ENCODE assay signal across 1 cellular context in the genomic region with DNA sequence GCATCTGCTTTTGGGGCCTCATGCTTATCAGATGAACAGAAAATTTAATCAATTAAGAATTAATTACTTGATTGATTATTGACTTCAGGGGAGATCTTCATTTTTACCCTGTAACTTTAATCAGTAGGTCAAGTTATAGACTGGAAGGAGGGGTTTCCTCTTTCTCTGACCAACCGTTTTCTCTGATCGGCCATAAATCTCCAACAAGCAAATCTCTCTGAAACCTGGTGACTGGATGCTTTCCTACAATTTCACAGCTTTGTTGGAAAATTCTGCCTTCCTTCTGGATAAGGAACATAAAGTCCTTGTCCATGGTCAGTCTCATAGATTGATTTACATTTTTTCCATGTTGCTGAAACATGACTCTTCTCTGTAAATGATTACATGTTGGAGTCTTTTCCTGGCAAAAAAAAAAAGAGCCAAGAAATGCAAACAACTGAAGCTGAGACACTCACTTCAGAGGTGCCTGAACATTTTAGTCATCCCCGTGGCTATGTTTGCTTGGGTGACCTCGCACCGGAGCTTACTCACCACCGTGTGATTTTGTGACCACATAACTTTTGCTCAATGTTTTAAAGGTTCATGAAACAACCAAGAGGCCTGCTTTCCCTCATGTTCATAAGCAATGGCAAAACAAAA.
TF ChIP-seq lines count a peak whose summit lies in the region.

No MANE protein-coding gene starts in this region.

TF ChIP-seq in HepG2, 621 proteins besides CTCF, POLR2A, EP300 and RAD21 (continued from another document and continues in another):
- TF ChIP-seq PRMT3 (CRISPR knock-in tag; IDR thresholded peaks at IDR 0.05; ENCODE audit: borderline replicate concordance, low read depth) (no peak), HNF4A (CRISPR knock-in tag; IDR thresholded peaks at IDR 0.05) (no peak), BCL6 (CRISPR knock-in tag; IDR thresholded peaks at IDR 0.05) (peak; percentile 45; the same call in 1 of the 2 replicates), SMARCC2 (IDR thresholded peaks at IDR 0.05) (no peak), CEBPG (CRISPR knock-in tag; IDR thresholded peaks at IDR 0.05) (peak; percentile 63), IRF2 (CRISPR knock-in tag; IDR thresholded peaks at IDR 0.05) (peak; percentile 50; the same call in 1 of the 2 replicates), NR2F6 (IDR thresholded peaks at IDR 0.05) (peak; percentile 62; the same call in 1 of the 2 replicates), NR2F6 (CRISPR knock-in tag; IDR thresholded peaks at IDR 0.05) (peak; percentile 67; the same call in 1 of the 2 replicates), RCOR2 (CRISPR knock-in tag; IDR thresholded peaks at IDR 0.05) (peak; percentile 58; the same call in 1 of the 2 replicates), MIER3 (CRISPR knock-in tag; IDR thresholded peaks at IDR 0.05; ENCODE audit: borderline replicate concordance) (peak; percentile 52; the same call in 1 of the 2 replicates), TEAD3 (CRISPR knock-in tag; optimal IDR thresholded peaks at IDR 0.05; ENCODE audit: borderline replicate concordance) (peak; percentile 81), ZNF143 (CRISPR knock-in tag; IDR thresholded peaks at IDR 0.05) (no peak), KAT2B (IDR thresholded peaks at IDR 0.05; ENCODE audit: borderline replicate concordance, low read depth, low read length) (no peak), GATAD2A (CRISPR knock-in tag; IDR thresholded peaks at IDR 0.05) (peak; percentile 90), BHLHE40 (IDR thresholded peaks at IDR 0.05; ENCODE audit: low read length) (0 out of 2 replicates have a peak, but pooled peaks have one; percentile 41), ZNF713 (CRISPR knock-in tag; IDR thresholded peaks at IDR 0.05) (no peak), SALL1 (CRISPR knock-in tag; IDR thresholded peaks at IDR 0.05) (peak; percentile 58; the same call in 1 of the 2 replicates), RARA (CRISPR knock-in tag; IDR thresholded peaks at IDR 0.05) (peak; percentile 72), RAD51 (IDR thresholded peaks at IDR 0.05; ENCODE audit: borderline replicate concordance) (no peak), SRF (IDR thresholded peaks at IDR 0.05; ENCODE audit: low read depth, low read length) (no peak), GABPB1 (CRISPR knock-in tag; IDR thresholded peaks at IDR 0.05) (0 out of 2 replicates have a peak, but pooled peaks have one; percentile 38), CREB1 (IDR thresholded peaks at IDR 0.05) (peak; percentile 50; the same call in 1 of the 2 replicates), CREB1 (CRISPR knock-in tag; IDR thresholded peaks at IDR 0.05) (0 out of 2 replicates have a peak, but pooled peaks have one; percentile 45), TBX2 (CRISPR knock-in tag; IDR thresholded peaks at IDR 0.05; ENCODE audit: borderline replicate concordance) (peak; percentile 66; the same call in 1 of the 2 replicates), SNRNP70 (IDR thresholded peaks at IDR 0.05; ENCODE audit: low read depth, low read length) (no peak), ZNF614 (CRISPR knock-in tag; IDR thresholded peaks at IDR 0.05; ENCODE audit: borderline replicate concordance) (0 out of 2 replicates have a peak, but pooled peaks have one; percentile 20), CCDC6 (CRISPR knock-in tag; IDR thresholded peaks at IDR 0.05) (0 out of 2 replicates have a peak, but pooled peaks have one; percentile 15), MAFF (IDR thresholded peaks at IDR 0.05; ENCODE audit: low read depth, low read length) (0 out of 2 replicates have a peak, but pooled peaks have one; percentile 0), PAF1 (CRISPR knock-in tag; IDR thresholded peaks at IDR 0.05) (no peak), POGZ (CRISPR knock-in tag; IDR thresholded peaks at IDR 0.05) (peak; percentile 43; the same call in 1 of the 2 replicates), ZBTB21 (CRISPR knock-in tag; IDR thresholded peaks at IDR 0.05) (peak; percentile 76)
- TF ChIP-seq, protein P1, sequence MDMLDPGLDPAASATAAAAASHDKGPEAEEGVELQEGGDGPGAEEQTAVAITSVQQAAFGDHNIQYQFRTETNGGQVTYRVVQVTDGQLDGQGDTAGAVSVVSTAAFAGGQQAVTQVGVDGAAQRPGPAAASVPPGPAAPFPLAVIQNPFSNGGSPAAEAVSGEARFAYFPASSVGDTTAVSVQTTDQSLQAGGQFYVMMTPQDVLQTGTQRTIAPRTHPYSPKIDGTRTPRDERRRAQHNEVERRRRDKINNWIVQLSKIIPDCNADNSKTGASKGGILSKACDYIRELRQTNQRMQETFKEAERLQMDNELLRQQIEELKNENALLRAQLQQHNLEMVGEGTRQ (IDR thresholded peaks at IDR 0.05; ENCODE audit: low read depth, low read length) = no peak
- TF ChIP-seq, protein P1 (CRISPR knock-in tag; IDR thresholded peaks at IDR 0.05; ENCODE audit: borderline replicate concordance) = no peak
- TF ChIP-seq, protein P2, sequence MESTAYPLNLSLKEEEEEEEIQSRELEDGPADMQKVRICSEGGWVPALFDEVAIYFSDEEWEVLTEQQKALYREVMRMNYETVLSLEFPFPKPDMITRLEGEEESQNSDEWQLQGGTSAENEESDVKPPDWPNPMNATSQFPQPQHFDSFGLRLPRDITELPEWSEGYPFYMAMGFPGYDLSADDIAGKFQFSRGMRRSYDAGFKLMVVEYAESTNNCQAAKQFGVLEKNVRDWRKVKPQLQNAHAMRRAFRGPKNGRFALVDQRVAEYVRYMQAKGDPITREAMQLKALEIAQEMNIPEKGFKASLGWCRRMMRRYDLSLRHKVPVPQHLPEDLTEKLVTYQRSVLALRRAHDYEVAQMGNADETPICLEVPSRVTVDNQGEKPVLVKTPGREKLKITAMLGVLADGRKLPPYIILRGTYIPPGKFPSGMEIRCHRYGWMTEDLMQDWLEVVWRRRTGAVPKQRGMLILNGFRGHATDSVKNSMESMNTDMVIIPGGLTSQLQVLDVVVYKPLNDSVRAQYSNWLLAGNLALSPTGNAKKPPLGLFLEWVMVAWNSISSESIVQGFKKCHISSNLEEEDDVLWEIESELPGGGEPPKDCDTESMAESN (CRISPR knock-in tag; conservative IDR thresholded peaks at IDR 0.05) = peak; percentile 44; the same call in 1 of the 2 replicates
- TF ChIP-seq, protein P3, sequence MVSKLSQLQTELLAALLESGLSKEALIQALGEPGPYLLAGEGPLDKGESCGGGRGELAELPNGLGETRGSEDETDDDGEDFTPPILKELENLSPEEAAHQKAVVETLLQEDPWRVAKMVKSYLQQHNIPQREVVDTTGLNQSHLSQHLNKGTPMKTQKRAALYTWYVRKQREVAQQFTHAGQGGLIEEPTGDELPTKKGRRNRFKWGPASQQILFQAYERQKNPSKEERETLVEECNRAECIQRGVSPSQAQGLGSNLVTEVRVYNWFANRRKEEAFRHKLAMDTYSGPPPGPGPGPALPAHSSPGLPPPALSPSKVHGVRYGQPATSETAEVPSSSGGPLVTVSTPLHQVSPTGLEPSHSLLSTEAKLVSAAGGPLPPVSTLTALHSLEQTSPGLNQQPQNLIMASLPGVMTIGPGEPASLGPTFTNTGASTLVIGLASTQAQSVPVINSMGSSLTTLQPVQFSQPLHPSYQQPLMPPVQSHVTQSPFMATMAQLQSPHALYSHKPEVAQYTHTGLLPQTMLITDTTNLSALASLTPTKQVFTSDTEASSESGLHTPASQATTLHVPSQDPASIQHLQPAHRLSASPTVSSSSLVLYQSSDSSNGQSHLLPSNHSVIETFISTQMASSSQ (IDR thresholded peaks at IDR 0.05; ENCODE audit: low read depth) = peak; percentile 65
- TF ChIP-seq, protein P3 (CRISPR knock-in tag; IDR thresholded peaks at IDR 0.05; ENCODE audit: borderline replicate concordance) = peak; percentile 42; the same call in 1 of the 2 replicates
- TF ChIP-seq, protein P4, sequence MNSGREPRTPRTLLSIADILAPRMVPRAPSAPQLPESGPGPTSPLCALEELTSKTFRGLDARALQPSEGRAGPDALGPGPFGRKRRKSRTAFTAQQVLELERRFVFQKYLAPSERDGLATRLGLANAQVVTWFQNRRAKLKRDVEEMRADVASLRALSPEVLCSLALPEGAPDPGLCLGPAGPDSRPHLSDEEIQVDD (CRISPR knock-in tag; IDR thresholded peaks at IDR 0.05; ENCODE audit: borderline replicate concordance) = no peak
- TF ChIP-seq, protein P5, sequence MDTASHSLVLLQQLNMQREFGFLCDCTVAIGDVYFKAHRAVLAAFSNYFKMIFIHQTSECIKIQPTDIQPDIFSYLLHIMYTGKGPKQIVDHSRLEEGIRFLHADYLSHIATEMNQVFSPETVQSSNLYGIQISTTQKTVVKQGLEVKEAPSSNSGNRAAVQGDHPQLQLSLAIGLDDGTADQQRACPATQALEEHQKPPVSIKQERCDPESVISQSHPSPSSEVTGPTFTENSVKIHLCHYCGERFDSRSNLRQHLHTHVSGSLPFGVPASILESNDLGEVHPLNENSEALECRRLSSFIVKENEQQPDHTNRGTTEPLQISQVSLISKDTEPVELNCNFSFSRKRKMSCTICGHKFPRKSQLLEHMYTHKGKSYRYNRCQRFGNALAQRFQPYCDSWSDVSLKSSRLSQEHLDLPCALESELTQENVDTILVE (CRISPR knock-in tag; IDR thresholded peaks at IDR 0.05) = peak; percentile 35; the same call in 1 of the 2 replicates
- TF ChIP-seq, protein P6, sequence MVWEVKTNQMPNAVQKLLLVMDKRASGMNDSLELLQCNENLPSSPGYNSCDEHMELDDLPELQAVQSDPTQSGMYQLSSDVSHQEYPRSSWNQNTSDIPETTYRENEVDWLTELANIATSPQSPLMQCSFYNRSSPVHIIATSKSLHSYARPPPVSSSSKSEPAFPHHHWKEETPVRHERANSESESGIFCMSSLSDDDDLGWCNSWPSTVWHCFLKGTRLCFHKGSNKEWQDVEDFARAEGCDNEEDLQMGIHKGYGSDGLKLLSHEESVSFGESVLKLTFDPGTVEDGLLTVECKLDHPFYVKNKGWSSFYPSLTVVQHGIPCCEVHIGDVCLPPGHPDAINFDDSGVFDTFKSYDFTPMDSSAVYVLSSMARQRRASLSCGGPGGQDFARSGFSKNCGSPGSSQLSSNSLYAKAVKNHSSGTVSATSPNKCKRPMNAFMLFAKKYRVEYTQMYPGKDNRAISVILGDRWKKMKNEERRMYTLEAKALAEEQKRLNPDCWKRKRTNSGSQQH (CRISPR knock-in tag; IDR thresholded peaks at IDR 0.05; ENCODE audit: low read depth) = peak; percentile 48; the same call in 1 of the 2 replicates
- TF ChIP-seq, protein P7, sequence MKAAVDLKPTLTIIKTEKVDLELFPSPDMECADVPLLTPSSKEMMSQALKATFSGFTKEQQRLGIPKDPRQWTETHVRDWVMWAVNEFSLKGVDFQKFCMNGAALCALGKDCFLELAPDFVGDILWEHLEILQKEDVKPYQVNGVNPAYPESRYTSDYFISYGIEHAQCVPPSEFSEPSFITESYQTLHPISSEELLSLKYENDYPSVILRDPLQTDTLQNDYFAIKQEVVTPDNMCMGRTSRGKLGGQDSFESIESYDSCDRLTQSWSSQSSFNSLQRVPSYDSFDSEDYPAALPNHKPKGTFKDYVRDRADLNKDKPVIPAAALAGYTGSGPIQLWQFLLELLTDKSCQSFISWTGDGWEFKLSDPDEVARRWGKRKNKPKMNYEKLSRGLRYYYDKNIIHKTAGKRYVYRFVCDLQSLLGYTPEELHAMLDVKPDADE (CRISPR knock-in tag; IDR thresholded peaks at IDR 0.05) = no peak
- TF ChIP-seq, protein P8, sequence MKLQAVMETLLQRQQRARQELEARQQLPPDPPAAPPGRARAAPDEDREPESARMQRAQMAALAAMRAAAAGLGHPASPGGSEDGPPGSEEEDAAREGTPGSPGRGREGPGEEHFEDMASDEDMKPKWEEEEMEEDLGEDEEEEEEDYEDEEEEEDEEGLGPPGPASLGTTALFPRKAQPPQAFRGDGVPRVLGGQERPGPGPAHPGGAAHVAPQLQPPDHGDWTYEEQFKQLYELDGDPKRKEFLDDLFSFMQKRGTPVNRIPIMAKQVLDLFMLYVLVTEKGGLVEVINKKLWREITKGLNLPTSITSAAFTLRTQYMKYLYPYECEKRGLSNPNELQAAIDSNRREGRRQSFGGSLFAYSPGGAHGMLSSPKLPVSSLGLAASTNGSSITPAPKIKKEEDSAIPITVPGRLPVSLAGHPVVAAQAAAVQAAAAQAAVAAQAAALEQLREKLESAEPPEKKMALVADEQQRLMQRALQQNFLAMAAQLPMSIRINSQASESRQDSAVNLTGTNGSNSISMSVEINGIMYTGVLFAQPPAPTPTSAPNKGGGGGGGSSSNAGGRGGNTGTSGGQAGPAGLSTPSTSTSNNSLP (IDR thresholded peaks at IDR 0.05; ENCODE audit: low read depth, low read length) = peak; percentile 38
- TF ChIP-seq, protein P9, sequence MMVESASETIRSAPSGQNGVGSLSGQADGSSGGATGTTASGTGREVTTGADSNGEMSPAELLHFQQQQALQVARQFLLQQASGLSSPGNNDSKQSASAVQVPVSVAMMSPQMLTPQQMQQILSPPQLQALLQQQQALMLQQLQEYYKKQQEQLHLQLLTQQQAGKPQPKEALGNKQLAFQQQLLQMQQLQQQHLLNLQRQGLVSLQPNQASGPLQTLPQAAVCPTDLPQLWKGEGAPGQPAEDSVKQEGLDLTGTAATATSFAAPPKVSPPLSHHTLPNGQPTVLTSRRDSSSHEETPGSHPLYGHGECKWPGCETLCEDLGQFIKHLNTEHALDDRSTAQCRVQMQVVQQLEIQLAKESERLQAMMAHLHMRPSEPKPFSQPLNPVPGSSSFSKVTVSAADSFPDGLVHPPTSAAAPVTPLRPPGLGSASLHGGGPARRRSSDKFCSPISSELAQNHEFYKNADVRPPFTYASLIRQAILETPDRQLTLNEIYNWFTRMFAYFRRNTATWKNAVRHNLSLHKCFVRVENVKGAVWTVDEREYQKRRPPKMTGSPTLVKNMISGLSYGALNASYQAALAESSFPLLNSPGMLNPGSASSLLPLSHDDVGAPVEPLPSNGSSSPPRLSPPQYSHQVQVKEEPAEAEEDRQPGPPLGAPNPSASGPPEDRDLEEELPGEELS (CRISPR knock-in tag; IDR thresholded peaks at IDR 0.05) = 0 out of 2 replicates have a peak, but pooled peaks have one; percentile 28
